Comparison of ENCODE assay signal across 11 cellular contexts in the genomic region with DNA sequence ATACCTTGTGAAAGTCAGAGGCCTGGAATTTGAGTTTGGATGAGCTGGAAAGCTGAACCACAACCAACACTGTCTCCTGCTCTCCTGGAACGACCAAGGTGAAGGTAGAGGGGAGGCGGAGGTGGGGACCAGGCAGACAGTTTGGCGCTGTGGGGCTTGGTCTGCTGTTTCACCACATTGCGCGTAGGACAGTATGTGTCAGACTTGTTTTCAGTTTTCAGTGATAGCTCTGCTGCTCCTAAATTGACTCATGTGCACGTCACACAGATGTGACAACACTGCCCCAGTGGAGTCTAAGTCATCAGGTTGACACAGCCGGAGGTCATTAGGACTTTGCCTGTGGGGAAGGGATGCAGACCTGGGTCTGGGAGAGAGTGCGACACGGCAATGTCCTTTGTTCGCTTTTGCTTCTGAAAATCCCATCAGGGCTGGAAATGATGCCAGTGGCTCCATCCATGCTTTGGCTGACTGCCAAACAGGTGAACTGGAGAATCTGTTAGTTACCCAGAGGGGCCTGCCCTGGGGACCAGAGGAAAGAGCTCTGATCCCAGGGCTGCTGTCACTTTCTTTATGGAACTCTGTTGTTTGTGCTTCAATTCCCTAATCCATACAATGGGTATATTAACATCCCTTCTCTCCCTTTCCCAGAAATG.
DNase-seq lines count a peak whose midpoint lies in the region; ATAC-seq and TF ChIP-seq lines count a peak whose summit lies in the region.
"Had no signal": no experiment of that assay in that cellular context is flagged by ENCODE, and none has a peak within 500 bp of the region (broad histone marks: within the 10 kb centered on the region; RNA-seq: fewer than 3 reads in every experiment).

No MANE protein-coding gene starts in this region.

- TF ChIP-seq CTCF in AG10803 (conservative IDR thresholded peaks at IDR 0.05; ENCODE audit: low read length) (no peak), HFFc6 (IDR thresholded peaks at IDR 0.05) (no peak)

- no peak overlapping the region for H3K27ac Mint-ChIP-seq in HFFc6
- peak overlapping the region; percentile 55 for H3K27ac Mint-ChIP-seq in T-helper 1 cell treated with Interleukin-12 subunit alpha and Interleukin-12 subunit beta and Interleukin-4 antibody, amounts not matched to agents 30 μg/mL and 1 μg/mL, for 36 hours
- H3K27ac Mint-ChIP-seq in effector memory CD8-positive, alpha-beta T cell = no peak overlapping the region

- no peaks in the 10 kb centered on the region for H3K9me3 Mint-ChIP-seq in HFFc6
- H3K9me3 Mint-ChIP-seq in T-helper 1 cell treated with Interleukin-12 subunit alpha and Interleukin-12 subunit beta and Interleukin-4 antibody, amounts not matched to agents 30 μg/mL and 1 μg/mL, for 36 hours = no peaks in the 10 kb centered on the region
- H3K9me3 Mint-ChIP-seq in effector memory CD8-positive, alpha-beta T cell = no peaks in the 10 kb centered on the region

- no peak overlapping the region for H3K4me3 Mint-ChIP-seq in HFFc6
- no peak overlapping the region for H3K4me3 Mint-ChIP-seq in T-helper 1 cell treated with Interleukin-12 subunit alpha and Interleukin-12 subunit beta and Interleukin-4 antibody, amounts not matched to agents 30 μg/mL and 1 μg/mL, for 36 hours
- no peak overlapping the region for H3K4me3 Mint-ChIP-seq in effector memory CD8-positive, alpha-beta T cell

- H3K4me1 Mint-ChIP-seq in HFFc6 (ENCODE audit: low read depth) = peaks cover 40% of the 10 kb centered on the region
- H3K4me1 Mint-ChIP-seq in T-helper 1 cell treated with Interleukin-12 subunit alpha and Interleukin-12 subunit beta and Interleukin-4 antibody, amounts not matched to agents 30 μg/mL and 1 μg/mL, for 36 hours (ENCODE audit: low read depth) = peaks cover 14% of the 10 kb centered on the region
- H3K4me1 Mint-ChIP-seq in effector memory CD8-positive, alpha-beta T cell (ENCODE audit: low read depth in 2 of 2) = no peaks in the 10 kb centered on the region

- H3K27me3 Mint-ChIP-seq in HFFc6 (ENCODE audit: insufficient read depth) = no peaks in the 10 kb centered on the region
- no peaks in the 10 kb centered on the region for H3K27me3 Mint-ChIP-seq in T-helper 1 cell treated with Interleukin-12 subunit alpha and Interleukin-12 subunit beta and Interleukin-4 antibody, amounts not matched to agents 30 μg/mL and 1 μg/mL, for 36 hours (ENCODE audit: low read depth)
- peaks cover 0 to 29% of the 10 kb centered on the region in 2 donors for H3K27me3 Mint-ChIP-seq in effector memory CD8-positive, alpha-beta T cell

- peak; percentile 66 for ATAC-seq in effector memory CD8-positive, alpha-beta T cell (replicated peaks)
- no peak for ATAC-seq in HG03039 (IDR thresholded peaks at IDR 0.05; ENCODE audit: unreplicated experiment)
- ATAC-seq: left lung had no signal

- H3K36me3 Mint-ChIP-seq in HFFc6 (ENCODE audit: low read depth) = no peaks in the 10 kb centered on the region; the same call in 1 of the 2 replicates
- H3K36me3 Mint-ChIP-seq in T-helper 1 cell treated with Interleukin-12 subunit alpha and Interleukin-12 subunit beta and Interleukin-4 antibody, amounts not matched to agents 30 μg/mL and 1 μg/mL, for 36 hours (ENCODE audit: low read depth) = no peaks in the 10 kb centered on the region
- peaks cover 3% of the 10 kb centered on the region for H3K36me3 Mint-ChIP-seq in effector memory CD8-positive, alpha-beta T cell (ENCODE audit: insufficient read depth)

- no peak overlapping the region for H3K4me3 ChIP-seq in AG10803 (ENCODE audit: low read length)
- H3K4me3 ChIP-seq: left lung, SJSA1, testis had no signal

- DNase-seq in AG10803 (ENCODE audit: low read depth) = peak; percentile 48
- peak; percentile 36 for DNase-seq in HFFc6
- no peak for DNase-seq in effector memory CD8-positive, alpha-beta T cell
- DNase-seq in midbrain (lab: John Stamatoyannopoulos, UW) = no peak
- DNase-seq in HuH-7.5 (ENCODE audit: low spot score) = no peak
- DNase-seq in dedifferentiated amniotic fluid mesenchymal stem cell (ENCODE audit: extremely low spot score) = no peak
- DNase-seq: left lung, testis had no signal

Comparison
In these comparisons a context has a peak if more than half of its experiments do, and no peak if none do; other contexts are left out.
1. DNase-seq: peak in AG10803 (single experiment) and HFFc6 (single experiment); none in effector memory CD8-positive, alpha-beta T cell (0 of 3), midbrain (single experiment), HuH-7.5 (single experiment) and dedifferentiated amniotic fluid mesenchymal stem cell (single experiment).